Comparison of ENCODE assay signal across 14 cellular contexts in the genomic region with DNA sequence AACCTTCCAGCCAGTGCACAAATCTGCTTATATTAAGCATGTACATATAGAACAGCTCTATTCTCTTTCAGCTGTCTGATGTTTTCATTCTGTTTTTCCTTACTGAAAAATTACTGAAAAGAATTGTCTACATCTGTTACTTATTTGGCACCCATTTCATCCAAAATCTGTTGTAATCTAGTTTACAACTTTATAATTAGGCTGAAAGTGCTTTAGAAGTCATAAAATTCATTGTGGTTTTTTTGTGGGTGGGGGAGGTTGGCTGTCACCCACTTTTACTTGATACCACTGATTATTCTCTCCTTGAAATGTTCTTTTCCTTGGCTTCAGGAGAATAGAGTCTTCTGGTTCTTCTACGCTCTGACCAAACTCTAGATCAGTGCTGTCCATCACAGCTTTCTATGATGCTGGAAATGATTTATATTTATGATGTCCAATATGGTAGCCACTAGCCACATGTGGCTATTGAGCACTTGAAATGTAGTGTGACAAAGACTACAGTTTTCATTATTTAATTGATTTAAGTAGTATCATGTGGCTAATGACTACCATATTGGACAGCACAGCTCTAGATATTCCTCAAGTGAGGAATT. TPM values are rescaled to one million over a fixed set of nuclear protein-coding genes. Genes with fewer than 3 reads are reported as not detected.
DNase-seq lines count a peak whose midpoint lies in the region; ATAC-seq, FAIRE-seq and TF ChIP-seq lines count a peak whose summit lies in the region.
"Had no signal": no experiment of that assay in that cellular context is flagged by ENCODE, and none has a peak within 500 bp of the region (broad histone marks: within the 10 kb centered on the region; RNA-seq: fewer than 3 reads in every experiment).

No MANE protein-coding gene starts in this region.

- DNase-seq in AG10803 (ENCODE audit: low read depth) (peak; percentile 51), H9 (no peak), kidney (no peak), kidney tubule cell (ENCODE audit: low spot score) (no peak), SK-N-DZ (ENCODE audit: low spot score) (no peak), hippocampal formation (lab: John Stamatoyannopoulos, UW) (no peak)
- DNase-seq in activated T-helper 2 cell treated with anti-CD3 and anti-CD28 coated beads, Interferon-gamma antibody, Interleukin-2, Interleukin-4, amounts not matched to agents 10 μg/mL and 5 μg/mL and 100 μg/mL, durations not matched to agents 14 hours and 24 hours and 36 hours (ENCODE audit: low spot score): no peak
- DNase-seq: activated CD4-positive, CD25-positive, alpha-beta regulatory T cell treated with anti-CD3 and anti-CD28 coated beads, Interleukin-2, amount 50 U/mL, for 72 hours; CD4-positive, alpha-beta memory T cell; effector memory CD4-positive, alpha-beta T cell; stimulated activated CD4-positive, alpha-beta T cell treated with anti-CD3 and anti-CD28 coated beads, Interleukin-2, amount 100 ng/mL, for 48 hours had no signal

- no peaks in the 10 kb centered on the region for H3K27me3 ChIP-seq in H9 (ENCODE audit: insufficient read depth, low read length)

- H3K9ac ChIP-seq in H9 (ENCODE audit: extremely low read depth, insufficient read length, low read length) (no peak overlapping the region), kidney (ENCODE audit: low read length in 2 of 2) (no peak overlapping the region)

- H4K5ac ChIP-seq in H9 (ENCODE audit: insufficient read length, low read depth, low read length): no peak overlapping the region

- peaks cover 6% of the 10 kb centered on the region for H3K23me2 ChIP-seq in H9 (ENCODE audit: insufficient read length, low read depth, low read length, poor library complexity, severe bottlenecking)

- ATAC-seq in HG02642 (IDR thresholded peaks at IDR 0.05; ENCODE audit: poor library complexity, unreplicated experiment): no peak

- H3K23ac ChIP-seq in H9 (ENCODE audit: insufficient read length, low read depth, low read length): no peak overlapping the region

- WGBS in H9 (ENCODE audit: extremely low coverage, insufficient read length, low lambda C conversion rate): no CpG with 5 or more reads among the region's 1 CpG

- H3K4me1 ChIP-seq in H9 (ENCODE audit: insufficient read depth, low read length): 0 out of 2 replicates have a peak, but pooled peaks cover 2% of the 10 kb centered on the region
- peaks cover 10% of the 10 kb centered on the region in 2 donors for H3K4me1 ChIP-seq in kidney (ENCODE audit: control insufficient read depth in 1 of 2, insufficient read depth in 1 of 2, low read depth in 1 of 2, low read length in 2 of 2)

- H3K4me2 ChIP-seq in H9 (ENCODE audit: insufficient read depth, insufficient read length, low read length): peak overlapping the region; percentile 74

- H3K4me1 Mint-ChIP-seq in H9: peaks cover 37 to 38% of the 10 kb centered on the region in 2 experiments
- H3K4me1 Mint-ChIP-seq in activated T-helper 2 cell treated with anti-CD3 and anti-CD28 coated beads, Interferon-gamma antibody, Interleukin-2, Interleukin-4, amounts not matched to agents 10 μg/mL and 5 μg/mL and 100 μg/mL, durations not matched to agents 14 hours and 24 hours and 36 hours (ENCODE audit: low read depth): peaks cover 29% of the 10 kb centered on the region

- H3K27ac Mint-ChIP-seq in H9: no peak overlapping the region
- no peak overlapping the region for H3K27ac Mint-ChIP-seq in activated T-helper 2 cell treated with anti-CD3 and anti-CD28 coated beads, Interferon-gamma antibody, Interleukin-2, Interleukin-4, amounts not matched to agents 10 μg/mL and 5 μg/mL and 100 μg/mL, durations not matched to agents 14 hours and 24 hours and 36 hours
- H3K27ac Mint-ChIP-seq: activated naive CD4-positive, alpha-beta T cell treated with anti-CD3 and anti-CD28 coated beads, Interleukin-2, amount 50 U/mL, for 24 hours; CD4-positive, alpha-beta memory T cell had no signal

- no peak overlapping the region for H3K4ac ChIP-seq in H9 (ENCODE audit: low read depth, low read length)

- no peak overlapping the region for H2AFZ ChIP-seq in H9 (ENCODE audit: low read length)

- H2BK120ac ChIP-seq in H9 (ENCODE audit: low read depth, low read length, poor library complexity, severe bottlenecking): no peak overlapping the region

- no peak overlapping the region for H4K8ac ChIP-seq in H9 (replicated peaks; ENCODE audit: insufficient read length, low read depth, low read length)

- H4K20me1 ChIP-seq in H9 (ENCODE audit: control insufficient read depth, insufficient read depth, insufficient read length): no peaks in the 10 kb centered on the region

- H2BK15ac ChIP-seq in H9 (ENCODE audit: low read depth, low read length): no peak overlapping the region

- FAIRE-seq in kidney (lab: Jason Lieb, UNC): no peak
- FAIRE-seq: GM12891 had no signal

- H2BK20ac ChIP-seq in H9 (ENCODE audit: low read depth, low read length, poor library complexity, severe bottlenecking): no peak overlapping the region

- H3K4me3 Mint-ChIP-seq in H9: peak overlapping the region; percentile 83 to 91; a peak in 4 of 5 replicates
- H3K4me3 Mint-ChIP-seq in activated T-helper 2 cell treated with anti-CD3 and anti-CD28 coated beads, Interferon-gamma antibody, Interleukin-2, Interleukin-4, amounts not matched to agents 10 μg/mL and 5 μg/mL and 100 μg/mL, durations not matched to agents 14 hours and 24 hours and 36 hours (ENCODE audit: low read depth): peak overlapping the region; percentile 13

- no peak overlapping the region for H4K91ac ChIP-seq in H9 (ENCODE audit: insufficient read length, low read depth, low read length)

- no peak overlapping the region for H2BK12ac ChIP-seq in H9 (ENCODE audit: insufficient read length, low read depth, low read length)

- peaks cover 2% of the 10 kb centered on the region for H3K79me1 ChIP-seq in H9 (ENCODE audit: insufficient read depth, low read depth, low read length, poor library complexity, severe bottlenecking)

- H2AK5ac ChIP-seq in H9 (ENCODE audit: insufficient read length, low read length): no peak overlapping the region

- peaks cover 4% of the 10 kb centered on the region for H3K27me3 Mint-ChIP-seq in H9 (ENCODE audit: low read depth)
- H3K27me3 Mint-ChIP-seq in activated T-helper 2 cell treated with anti-CD3 and anti-CD28 coated beads, Interferon-gamma antibody, Interleukin-2, Interleukin-4, amounts not matched to agents 10 μg/mL and 5 μg/mL and 100 μg/mL, durations not matched to agents 14 hours and 24 hours and 36 hours (ENCODE audit: low read depth): no peaks in the 10 kb centered on the region
- H3K27me3 Mint-ChIP-seq: activated naive CD4-positive, alpha-beta T cell treated with anti-CD3 and anti-CD28 coated beads, Interleukin-2, amount 50 U/mL, for 24 hours; CD4-positive, alpha-beta memory T cell had no signal

- no peak overlapping the region for H2BK5ac ChIP-seq in H9 (ENCODE audit: insufficient read length, low read length)

- H3K14ac ChIP-seq in H9 (ENCODE audit: insufficient read depth, low read length): no peak overlapping the region

- no peaks in the 10 kb centered on the region for H3K36me3 ChIP-seq in kidney (ENCODE audit: control insufficient read depth in 1 of 2, insufficient read depth in 2 of 2, low read length in 2 of 2)

- no peak for TF ChIP-seq CTCF in AG10803 (conservative IDR thresholded peaks at IDR 0.05; ENCODE audit: low read length)
- no peak for TF ChIP-seq CTCF in H9 (conservative IDR thresholded peaks at IDR 0.05)
- TF ChIP-seq CTCF in kidney (IDR thresholded peaks at IDR 0.05; ENCODE audit: borderline replicate concordance, extremely low read depth, insufficient read depth): no peak

- H3K4me3 ChIP-seq in AG10803 (ENCODE audit: low read length): no peak overlapping the region
- H3K4me3 ChIP-seq in kidney (ENCODE audit: low read length in 2 of 2): peak overlapping the region; percentile 30 to 89

- no peak overlapping the region for H3K18ac ChIP-seq in H9 (ENCODE audit: insufficient read length, low read depth, low read length)

- no peak overlapping the region for H3K27ac ChIP-seq in H9 (ENCODE audit: insufficient read length, low read depth, low read length)
- H3K27ac ChIP-seq in kidney (ENCODE audit: low read depth in 2 of 2, low read length in 2 of 2): no peak overlapping the region

- H3K79me2 ChIP-seq in H9 (ENCODE audit: insufficient read depth, low read length): peaks cover 16% of the 10 kb centered on the region; the same call in 1 of the 2 replicates

- no peak overlapping the region for H3K56ac ChIP-seq in H9 (ENCODE audit: insufficient read length, low read depth, low read length)

- H3K9me3 Mint-ChIP-seq in H9: no peaks in the 10 kb centered on the region
- peaks cover 32% of the 10 kb centered on the region for H3K9me3 Mint-ChIP-seq in activated T-helper 2 cell treated with anti-CD3 and anti-CD28 coated beads, Interferon-gamma antibody, Interleukin-2, Interleukin-4, amounts not matched to agents 10 μg/mL and 5 μg/mL and 100 μg/mL, durations not matched to agents 14 hours and 24 hours and 36 hours

- intact Hi-C loops in activated T-helper 2 cell treated with anti-CD3 and anti-CD28 coated beads, Interferon-gamma antibody, Interleukin-2, Interleukin-4, amounts not matched to agents 10 μg/mL and 5 μg/mL and 100 μg/mL, durations not matched to agents 14 hours and 24 hours and 36 hours (cut with micrococcal nuclease): loop anchor here (5.0 to 10.0 kb wide), 6 partner anchors 87 to 1849 kb away; a partner anchor contains a TSS
- intact Hi-C loops in kidney (cut with DNase I): no loop called here

- H3K9me3 ChIP-seq in H9 (ENCODE audit: control insufficient read depth, low read depth, low read length) (no peaks in the 10 kb centered on the region), kidney (ENCODE audit: control insufficient read depth in 1 of 2, low read length in 2 of 2) (peaks cover 0 to 11% of the 10 kb centered on the region in 2 donors)

- H3K36me3 Mint-ChIP-seq in H9 (ENCODE audit: insufficient read depth in 1 of 3, low read depth in 3 of 3): peaks cover 6 to 25% (median 20%) of the 10 kb centered on the region in 3 experiments
- peaks cover 43% of the 10 kb centered on the region for H3K36me3 Mint-ChIP-seq in activated T-helper 2 cell treated with anti-CD3 and anti-CD28 coated beads, Interferon-gamma antibody, Interleukin-2, Interleukin-4, amounts not matched to agents 10 μg/mL and 5 μg/mL and 100 μg/mL, durations not matched to agents 14 hours and 24 hours and 36 hours (ENCODE audit: low read depth)

- H3T11ph ChIP-seq in H9 (ENCODE audit: low read length): no peak overlapping the region

RNA-seq across cellular contexts. Expression of a gene that starts 2.7 kb away (rescaled TPM):
- total RNA-seq in H9 (2021) (4.1 and 4.2 TPM in 2 replicates), kidney (4.4 TPM)
- 2.0 and 2.8 TPM in 2 replicates for total RNA-seq in activated T-helper 2 cell treated with anti-CD3 and anti-CD28 coated beads, Interferon-gamma antibody, Interleukin-2, Interleukin-4, amounts not matched to agents 10 μg/mL and 5 μg/mL and 100 μg/mL, durations not matched to agents 14 hours and 24 hours and 36 hours
- 1.7 TPM for polyA plus RNA-seq in kidney (ENCODE audit: insufficient read depth, low read depth, low replicate concordance)
- polyA plus RNA-seq in SK-N-DZ (2014; cell fraction: cytosol; rRNA removed): 17.1 and 18.7 TPM in 2 replicates
- polyA plus RNA-seq in SK-N-DZ (2014; cell fraction: nucleus; rRNA removed): 8.0 and 8.3 TPM in 2 replicates

RNA-seq across cellular contexts. Expression of a gene that starts 3.2 kb away (rescaled TPM):
- total RNA-seq in H9 (2021) (53.0 and 53.6 TPM in 2 replicates), kidney (42.7 TPM)
- total RNA-seq in activated T-helper 2 cell treated with anti-CD3 and anti-CD28 coated beads, Interferon-gamma antibody, Interleukin-2, Interleukin-4, amounts not matched to agents 10 μg/mL and 5 μg/mL and 100 μg/mL, durations not matched to agents 14 hours and 24 hours and 36 hours: 52.8 and 54.4 TPM in 2 replicates
- 27.6 TPM for polyA plus RNA-seq in kidney (ENCODE audit: insufficient read depth, low read depth, low replicate concordance)
- 74.8 and 83.2 TPM in 2 replicates for polyA plus RNA-seq in SK-N-DZ (2014; cell fraction: cytosol; rRNA removed)
- 27.1 and 37.2 TPM in 2 replicates for polyA plus RNA-seq in SK-N-DZ (2014; cell fraction: nucleus; rRNA removed)
